27 cellular contexts compared by ENCODE assay signal in genomic region chr10:8350250-8350967, GRCh38.
A peak's percentile ranks its signal among the peaks of the same experiment; 100 is the strongest.
DNase-seq lines count a peak whose midpoint lies in the region; ATAC-seq, FAIRE-seq and TF ChIP-seq lines count a peak whose summit lies in the region.
"Had no signal": no experiment of that assay in that cellular context is flagged by ENCODE, and none has a peak within 500 bp of the region (broad histone marks: within the 10 kb centered on the region; RNA-seq: fewer than 3 reads in every experiment).

No MANE protein-coding gene starts in this region.

- H3K9me2 ChIP-seq in GM23338 (ENCODE audit: insufficient read depth) (no peaks in the 10 kb centered on the region), hepatocyte (replicated peaks; ENCODE audit: insufficient read depth) (no peaks in the 10 kb centered on the region)

- peak overlapping the region in 1 of 2 experiments; percentile 31; a peak in 4 of 6 replicates for H3K27ac ChIP-seq in A549
- H3K27ac ChIP-seq in GM23338 (ENCODE audit: low read depth), result no peak overlapping the region
- H3K27ac ChIP-seq in hepatocyte, result peak overlapping the region; percentile 41
- H3K27ac ChIP-seq in ascending aorta, result no peak overlapping the region
- H3K27ac ChIP-seq: epithelial cell of prostate, RWPE1 had no signal

- DNase-seq in A549 (ENCODE audit: low read depth in 1 of 2, low spot score in 1 of 2) (no peak), GM23338 (ENCODE audit: low spot score) (no peak), hepatocyte (ENCODE audit: low spot score) (peak; percentile 19), ascending aorta (ENCODE audit: low spot score in 2 of 2) (no peak), BE2C (no peak)
- DNase-seq in activated T-helper 2 cell treated with anti-CD3 and anti-CD28 coated beads, Interferon-gamma antibody, Interleukin-2, Interleukin-4, amounts not matched to agents 10 μg/mL and 5 μg/mL and 100 μg/mL, durations not matched to agents 14 hours and 24 hours and 36 hours (ENCODE audit: low spot score), result no peak
- DNase-seq: activated CD8-positive, alpha-beta T cell treated with anti-CD3 and anti-CD28 coated beads for 36 hours; activated naive CD4-positive, alpha-beta T cell treated with anti-CD3 and anti-CD28 coated beads for 36 hours; activated T-cell treated with anti-CD3 and anti-CD28 coated beads, Interleukin-2, amount 50 U/mL, for 4 hours; aorta; EL; foreskin fibroblast; midbrain; natural killer cell; NCI-H1092; NCI-H2029; NCI-H226; substantia nigra had no signal

- no peak for TF ChIP-seq EP300 in A549 (IDR thresholded peaks at IDR 0.05)

- H3K4me3 ChIP-seq in A549 (no peak overlapping the region), GM23338 (no peak overlapping the region), hepatocyte (no peak overlapping the region), ascending aorta (no peak overlapping the region), BE2C (ENCODE audit: low read depth, low read length) (no peak overlapping the region)
- H3K4me3 ChIP-seq: HAP-1 had no signal

- H3K4me3 Mint-ChIP-seq in GM23338, result no peak overlapping the region
- H3K4me3 Mint-ChIP-seq in activated T-helper 2 cell treated with anti-CD3 and anti-CD28 coated beads, Interferon-gamma antibody, Interleukin-2, Interleukin-4, amounts not matched to agents 10 μg/mL and 5 μg/mL and 100 μg/mL, durations not matched to agents 14 hours and 24 hours and 36 hours (ENCODE audit: low read depth), result peak overlapping the region; percentile 45
- H3K4me3 Mint-ChIP-seq: activated CD8-positive, alpha-beta T cell treated with anti-CD3 and anti-CD28 coated beads for 36 hours; activated naive CD4-positive, alpha-beta T cell treated with anti-CD3 and anti-CD28 coated beads for 36 hours; activated T-cell treated with anti-CD3 and anti-CD28 coated beads, Interleukin-2, amount 50 U/mL, for 4 hours; CD14-positive monocyte; natural killer cell had no signal

- H3K4me1 ChIP-seq in A549 (peaks cover 4% of the 10 kb centered on the region; the same call in 1 of the 3 replicates), GM23338 (ENCODE audit: insufficient read depth) (peaks cover 10% of the 10 kb centered on the region; the same call in 1 of the 2 replicates), hepatocyte (ENCODE audit: insufficient read depth) (peaks cover 3% of the 10 kb centered on the region), ascending aorta (no peaks in the 10 kb centered on the region), BE2C (no peaks in the 10 kb centered on the region)
- H3K4me1 ChIP-seq: HAP-1 had no signal

- H3K4me1 Mint-ChIP-seq in GM23338, result peaks cover 8% of the 10 kb centered on the region; the same call in 2 of the 3 replicates
- H3K4me1 Mint-ChIP-seq in activated T-helper 2 cell treated with anti-CD3 and anti-CD28 coated beads, Interferon-gamma antibody, Interleukin-2, Interleukin-4, amounts not matched to agents 10 μg/mL and 5 μg/mL and 100 μg/mL, durations not matched to agents 14 hours and 24 hours and 36 hours (ENCODE audit: low read depth), result peaks cover 73% of the 10 kb centered on the region
- H3K4me1 Mint-ChIP-seq: CD14-positive monocyte, natural killer cell had no signal

- TF ChIP-seq RAD21 in A549 (conservative IDR thresholded peaks at IDR 0.05 in 1 of 2, IDR thresholded peaks at IDR 0.05 in 1 of 2), result no peak

- TF ChIP-seq POLR2A in A549 (IDR thresholded peaks at IDR 0.05; ENCODE audit: low read length), result no peak

- no peak for FAIRE-seq in A549 (lab: Jason Lieb, UNC)
- FAIRE-seq: D721Med, GM12892, urothelium cell line had no signal

- no peaks in the 10 kb centered on the region for H4K20me1 ChIP-seq in GM23338 (replicated peaks; ENCODE audit: insufficient read depth)
- H4K20me1 ChIP-seq in hepatocyte (ENCODE audit: insufficient read depth, poor library complexity, severe bottlenecking), result no peaks in the 10 kb centered on the region

- H3K27me3 ChIP-seq in GM23338 (ENCODE audit: insufficient read depth) (no peaks in the 10 kb centered on the region), hepatocyte (peaks cover 3% of the 10 kb centered on the region), ascending aorta (no peaks in the 10 kb centered on the region), BE2C (no peaks in the 10 kb centered on the region)

- ATAC-seq in A549, result no peak
- no peak for ATAC-seq in GM23338
- no peak for ATAC-seq in GM18517 (IDR thresholded peaks at IDR 0.05; ENCODE audit: unreplicated experiment)
- ATAC-seq: activated CD8-positive, alpha-beta T cell treated with anti-CD3 and anti-CD28 coated beads for 36 hours; left lobe of liver; natural killer cell had no signal

- H3K4me2 ChIP-seq in A549 (0 out of 3 replicates have a peak overlapping the region, but pooled peaks have one; percentile 2), GM23338 (no peak overlapping the region), hepatocyte (peak overlapping the region; percentile 52)

- H3K79me2 ChIP-seq in GM23338 (replicated peaks; ENCODE audit: insufficient read depth) (no peaks in the 10 kb centered on the region), hepatocyte (no peaks in the 10 kb centered on the region)

- peak overlapping the region; percentile 57; the same call in 1 of the 2 replicates for H2AFZ ChIP-seq in GM23338
- H2AFZ ChIP-seq in hepatocyte, result peak overlapping the region; percentile 21

- no peak for TF ChIP-seq CTCF in A549 (IDR thresholded peaks at IDR 0.05)
- no peak for TF ChIP-seq CTCF in GM23338 (conservative IDR thresholded peaks at IDR 0.05; ENCODE audit: low read depth in 2 of 2)
- no peak for TF ChIP-seq CTCF in hepatocyte (IDR thresholded peaks at IDR 0.05; ENCODE audit: poor library complexity)
- no peak for TF ChIP-seq CTCF in ascending aorta (IDR thresholded peaks at IDR 0.05)
- no peak for TF ChIP-seq CTCF in BE2C (IDR thresholded peaks at IDR 0.05; ENCODE audit: low read depth, low read length)

- no peak overlapping the region for H3K27ac Mint-ChIP-seq in GM23338
- H3K27ac Mint-ChIP-seq in activated T-helper 2 cell treated with anti-CD3 and anti-CD28 coated beads, Interferon-gamma antibody, Interleukin-2, Interleukin-4, amounts not matched to agents 10 μg/mL and 5 μg/mL and 100 μg/mL, durations not matched to agents 14 hours and 24 hours and 36 hours, result peak overlapping the region; percentile 96
- H3K27ac Mint-ChIP-seq: activated CD8-positive, alpha-beta T cell treated with anti-CD3 and anti-CD28 coated beads for 36 hours; activated naive CD4-positive, alpha-beta T cell treated with anti-CD3 and anti-CD28 coated beads for 36 hours; CD14-positive monocyte; natural killer cell had no signal

- no peaks in the 10 kb centered on the region for H3F3A ChIP-seq in GM23338 (replicated peaks; ENCODE audit: low read depth)

- 49% methylated on average over 5 of the region's 5 CpGs for WGBS in A549 (ENCODE audit: missing lambda C conversion rate)
- 36% methylated on average over 5 of the region's 5 CpGs for WGBS in hepatocyte (ENCODE audit: low lambda C conversion rate, missing lambda C conversion rate)

- intact Hi-C loops in activated T-helper 2 cell treated with anti-CD3 and anti-CD28 coated beads, Interferon-gamma antibody, Interleukin-2, Interleukin-4, amounts not matched to agents 10 μg/mL and 5 μg/mL and 100 μg/mL, durations not matched to agents 14 hours and 24 hours and 36 hours (cut with micrococcal nuclease), result loop anchor here (1.0 kb wide), 4 partner anchors 10 to 25 kb away; no protein-coding TSS in a partner anchor
- intact Hi-C loops in ascending aorta (cut with DNase I), result no loop called here

- H3K36me3 ChIP-seq in GM23338 (ENCODE audit: insufficient read depth), result no peaks in the 10 kb centered on the region
- no peaks in the 10 kb centered on the region for H3K36me3 ChIP-seq in hepatocyte (replicated peaks; ENCODE audit: insufficient read depth, low read depth)
- H3K36me3 ChIP-seq in ascending aorta, result no peaks in the 10 kb centered on the region
- no peaks in the 10 kb centered on the region for H3K36me3 ChIP-seq in BE2C
- H3K36me3 ChIP-seq: HAP-1 had no signal

- H3K36me3 Mint-ChIP-seq in GM23338 (ENCODE audit: low read depth), result no peaks in the 10 kb centered on the region
- H3K36me3 Mint-ChIP-seq in activated T-helper 2 cell treated with anti-CD3 and anti-CD28 coated beads, Interferon-gamma antibody, Interleukin-2, Interleukin-4, amounts not matched to agents 10 μg/mL and 5 μg/mL and 100 μg/mL, durations not matched to agents 14 hours and 24 hours and 36 hours (ENCODE audit: low read depth), result peaks cover 72% of the 10 kb centered on the region
- H3K36me3 Mint-ChIP-seq: CD14-positive monocyte, natural killer cell had no signal

- H3K9me3 ChIP-seq in A549 (no peaks in the 10 kb centered on the region), hepatocyte (ENCODE audit: low read depth) (no peaks in the 10 kb centered on the region), ascending aorta (no peaks in the 10 kb centered on the region), BE2C (no peaks in the 10 kb centered on the region)
- H3K9me3 ChIP-seq: HAP-1 had no signal

- H3K27me3 Mint-ChIP-seq in GM23338 (ENCODE audit: insufficient read depth, low read depth, poor library complexity), result peaks cover 3% of the 10 kb centered on the region
- no peaks in the 10 kb centered on the region for H3K27me3 Mint-ChIP-seq in activated T-helper 2 cell treated with anti-CD3 and anti-CD28 coated beads, Interferon-gamma antibody, Interleukin-2, Interleukin-4, amounts not matched to agents 10 μg/mL and 5 μg/mL and 100 μg/mL, durations not matched to agents 14 hours and 24 hours and 36 hours (ENCODE audit: low read depth)
- H3K27me3 Mint-ChIP-seq: activated CD8-positive, alpha-beta T cell treated with anti-CD3 and anti-CD28 coated beads for 36 hours had no signal

- CTCF ChIA-PET in A549 (lab: Yijun Ruan, JAX), result no interaction called here

- peaks cover 3% of the 10 kb centered on the region; the same call in 1 of the 3 replicates for H3K9me3 Mint-ChIP-seq in GM23338
- peaks cover 3% of the 10 kb centered on the region for H3K9me3 Mint-ChIP-seq in activated T-helper 2 cell treated with anti-CD3 and anti-CD28 coated beads, Interferon-gamma antibody, Interleukin-2, Interleukin-4, amounts not matched to agents 10 μg/mL and 5 μg/mL and 100 μg/mL, durations not matched to agents 14 hours and 24 hours and 36 hours
- H3K9me3 Mint-ChIP-seq: activated CD8-positive, alpha-beta T cell treated with anti-CD3 and anti-CD28 coated beads for 36 hours; activated naive CD4-positive, alpha-beta T cell treated with anti-CD3 and anti-CD28 coated beads for 36 hours; activated T-cell treated with anti-CD3 and anti-CD28 coated beads, Interleukin-2, amount 50 U/mL, for 4 hours; natural killer cell had no signal

- POLR2A ChIA-PET in A549 (lab: Yijun Ruan, JAX), result no interaction called here

TF ChIP-seq in A549, 52 proteins besides CTCF, POLR2A, EP300 and RAD21 (continues in another document):
- TF ChIP-seq HES2 (IDR thresholded peaks at IDR 0.05) (no peak), RFX5 (IDR thresholded peaks at IDR 0.05) (no peak), KDM5A (IDR thresholded peaks at IDR 0.05) (no peak)

TF ChIP-seq in GM23338, 12 proteins besides CTCF, POLR2A, EP300 and RAD21 (continues in another document):
- no peak for TF ChIP-seq NANOG (IDR thresholded peaks at IDR 0.05; ENCODE audit: borderline replicate concordance)
